ENCODE assay signal across 1 cellular context in genomic region chr11:2870955-2871720, GRCh38.
TF ChIP-seq lines count a peak whose summit lies in the region.

No MANE protein-coding gene starts in this region.

TF ChIP-seq in H1, 55 proteins besides CTCF, POLR2A, EP300 and RAD21:
- no peak for TF ChIP-seq SP2 (IDR thresholded peaks at IDR 0.05; ENCODE audit: low read length)
- TF ChIP-seq TBP (IDR thresholded peaks at IDR 0.05; ENCODE audit: low read depth, low read length), result no peak
- peak; percentile 43; the same call in 1 of the 2 replicates for TF ChIP-seq MAX (IDR thresholded peaks at IDR 0.05)
- TF ChIP-seq FOSL1 (IDR thresholded peaks at IDR 0.05; ENCODE audit: insufficient read depth, low read depth, low read length), result no peak
- TF ChIP-seq PHF8 (conservative IDR thresholded peaks at IDR 0.05; ENCODE audit: low read depth, low read length), result no peak
- no peak for TF ChIP-seq HDAC2 (IDR thresholded peaks at IDR 0.05; ENCODE audit: borderline replicate concordance in 1 of 2, low read depth in 2 of 2, low read length in 2 of 2)
